Comparison of ENCODE assay signal across 22 cellular contexts in the genomic region with DNA sequence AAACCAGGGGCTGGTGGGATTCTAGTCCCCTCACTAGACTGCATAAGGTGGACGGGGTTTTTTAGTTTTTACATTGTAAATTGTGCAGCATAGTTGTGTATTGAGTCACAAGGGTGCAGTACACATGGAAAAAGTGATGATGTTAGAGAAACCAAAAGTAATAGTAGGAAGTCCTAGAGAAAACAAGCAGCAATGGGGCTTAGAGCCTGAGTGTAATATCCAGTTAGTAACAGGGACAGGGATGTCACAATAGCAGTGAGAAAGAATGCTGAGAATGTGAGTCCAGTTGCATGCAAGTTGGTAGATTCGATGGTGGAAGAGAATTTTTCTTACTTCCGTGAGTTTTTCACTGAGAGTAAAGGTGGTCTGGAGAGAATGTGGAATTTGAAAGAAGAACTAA.
DNase-seq lines count a peak whose midpoint lies in the region; ATAC-seq and TF ChIP-seq lines count a peak whose summit lies in the region.
"Had no signal": no experiment of that assay in that cellular context is flagged by ENCODE, and none has a peak within 500 bp of the region (broad histone marks: within the 10 kb centered on the region; RNA-seq: fewer than 3 reads in every experiment).

No MANE protein-coding gene starts in this region.

- no peak overlapping the region for H3K4me2 ChIP-seq in mesendoderm (ENCODE audit: low read length)
- H3K4me2 ChIP-seq: hepatocyte had no signal

- H2BK5ac ChIP-seq in mesendoderm (ENCODE audit: low read length), result no peak overlapping the region

- H3K27me3 Mint-ChIP-seq in HFFc6 (ENCODE audit: insufficient read depth), result no peaks in the 10 kb centered on the region; the same call in 1 of the 2 replicates
- H3K27me3 Mint-ChIP-seq: dendritic cell treated with granulocyte-macrophage colony-stimulating factor and Interleukin-4, amounts not matched to agents 40 ng/mL and 50 ng/mL, for 4 days; stimulated activated naive CD8-positive, alpha-beta T cell treated with anti-CD3 and anti-CD28 coated beads, Interleukin-15, Interleukin-2, amounts not matched to agents 100 ng/mL and 50 ng/mL, for 24 hours had no signal

- no peaks in the 10 kb centered on the region for H3K36me3 Mint-ChIP-seq in HFFc6 (ENCODE audit: low read depth)

- peaks cover 8% of the 10 kb centered on the region; the same call in 1 of the 2 replicates for H3K4me1 Mint-ChIP-seq in HFFc6 (ENCODE audit: low read depth)

- H3K36me3 ChIP-seq in ACC112 (ENCODE audit: insufficient read depth, low read length), result no peaks in the 10 kb centered on the region
- H3K36me3 ChIP-seq in mesendoderm (ENCODE audit: control insufficient read depth, insufficient read depth, low read length), result no peaks in the 10 kb centered on the region
- H3K36me3 ChIP-seq: BLaER1 treated with 17β-estradiol and CSF1 and Interleukin-3, amounts not matched to agents 10 nM and 100 nM; neutrophil; thyroid gland had no signal

- no peak overlapping the region for H3K4me3 ChIP-seq in ACC112 (ENCODE audit: low read depth, low read length)
- H3K4me3 ChIP-seq in cardiac fibroblast (replicated peaks in 1 of 2; ENCODE audit: low read depth in 2 of 2, low read length in 2 of 2), result no peak overlapping the region
- no peak overlapping the region for H3K4me3 ChIP-seq in mesendoderm (ENCODE audit: low read length)
- H3K4me3 ChIP-seq: BLaER1 treated with 17β-estradiol and CSF1 and Interleukin-3, amounts not matched to agents 10 nM and 100 nM; hepatocyte; psoas muscle; thyroid gland had no signal

- H3K4me3 Mint-ChIP-seq in HFFc6, result peak overlapping the region; percentile 6; the same call in 1 of the 2 replicates
- H3K4me3 Mint-ChIP-seq: dendritic cell treated with granulocyte-macrophage colony-stimulating factor and Interleukin-4, amounts not matched to agents 40 ng/mL and 50 ng/mL, for 4 days; stimulated activated naive CD8-positive, alpha-beta T cell treated with anti-CD3 and anti-CD28 coated beads, Interleukin-15, Interleukin-2, amounts not matched to agents 100 ng/mL and 50 ng/mL, for 24 hours had no signal

- H4K5ac ChIP-seq in mesendoderm (ENCODE audit: low read length), result no peak overlapping the region

- peak overlapping the region; percentile 48 for H3K27ac ChIP-seq in ACC112 (ENCODE audit: low read depth, low read length)
- H3K27ac ChIP-seq in mesendoderm (ENCODE audit: low read depth, low read length), result no peak overlapping the region
- H3K27ac ChIP-seq: hepatocyte, neutrophil, psoas muscle, thyroid gland had no signal

- H3K79me2 ChIP-seq in ACC112 (ENCODE audit: control insufficient read depth, insufficient read depth, low read length, unreplicated experiment) (no peaks in the 10 kb centered on the region), mesendoderm (ENCODE audit: control insufficient read depth, insufficient read depth, low read length) (no peaks in the 10 kb centered on the region)
- H3K79me2 ChIP-seq: hepatocyte had no signal

- no peak overlapping the region for H4K8ac ChIP-seq in mesendoderm (ENCODE audit: low read depth, low read length)

- no peak overlapping the region for H2AK5ac ChIP-seq in mesendoderm (ENCODE audit: low read length)

- peak overlapping the region; percentile 11 for H2AFZ ChIP-seq in ACC112 (ENCODE audit: low read length, unreplicated experiment)
- H2AFZ ChIP-seq: hepatocyte had no signal

- no peaks in the 10 kb centered on the region for H3K79me1 ChIP-seq in mesendoderm (ENCODE audit: low read length)

- ATAC-seq in GM21737 (IDR thresholded peaks at IDR 0.05; ENCODE audit: unreplicated experiment) (no peak), HG03025 (IDR thresholded peaks at IDR 0.05; ENCODE audit: low FRiP score, unreplicated experiment) (no peak)
- ATAC-seq: psoas muscle had no signal

- DNase-seq in HFFc6, result no peak
- DNase-seq in cardiac fibroblast (ENCODE audit: low read depth in 2 of 2), result peak; percentile 42 to 79
- peak; percentile 68 for DNase-seq in mesendoderm
- DNase-seq in activated CD4-positive, alpha-beta T cell treated with anti-CD3 and anti-CD28 coated beads for 48 hours, result no peak
- DNase-seq in COR-L47 (lab: John Stamatoyannopoulos, UW), result no peak
- DNase-seq: activated CD4-positive, alpha-beta T cell treated with anti-CD3 and anti-CD28 coated beads, Interleukin-2, amount 50 U/mL, for 4 hours; activated CD8-positive, alpha-beta memory T cell treated with anti-CD3 and anti-CD28 coated beads, Interleukin-2, amount 50 U/mL, for 48 hours; NCI-H187 treated with DMSO at 0.1 percent for 48 hours; NCI-H2227 treated with DMSO at 0.1 percent for 48 hours; NCI-H748 treated with DMSO at 0.1 percent for 48 hours; psoas muscle; stimulated activated CD4-positive, alpha-beta T cell treated with anti-CD3 and anti-CD28 coated beads, Interleukin-4, amount 100 ng/mL, for 1 hour; thyroid gland had no signal

- no peak for TF ChIP-seq CTCF in HFFc6 (IDR thresholded peaks at IDR 0.05)
- no peak for TF ChIP-seq CTCF in cardiac fibroblast (IDR thresholded peaks at IDR 0.05; ENCODE audit: low read depth, low read length)

- no peak overlapping the region for H3K4ac ChIP-seq in mesendoderm (ENCODE audit: low read depth, low read length)

- no peak overlapping the region for H3K9ac ChIP-seq in mesendoderm (ENCODE audit: low read length)

- no peak overlapping the region for H3K56ac ChIP-seq in mesendoderm (ENCODE audit: low read length)

- no peak overlapping the region for H3K18ac ChIP-seq in mesendoderm (ENCODE audit: low read length)

- no peak overlapping the region for H2BK15ac ChIP-seq in mesendoderm (replicated peaks; ENCODE audit: low read depth)

- peak overlapping the region; percentile 43; the same call in 1 of the 2 replicates for H3K27ac Mint-ChIP-seq in HFFc6
- H3K27ac Mint-ChIP-seq: activated T-helper 2 cell treated with anti-CD3 and anti-CD28 coated beads, Interferon-gamma antibody, Interleukin-2, Interleukin-4, amounts not matched to agents 10 μg/mL and 5 μg/mL and 100 μg/mL, durations not matched to agents 14 hours and 24 hours and 36 hours; dendritic cell treated with granulocyte-macrophage colony-stimulating factor and Interleukin-4, amounts not matched to agents 40 ng/mL and 50 ng/mL, for 4 days had no signal

- no peak overlapping the region for H2BK120ac ChIP-seq in mesendoderm (ENCODE audit: low read depth, low read length)

- H3K23ac ChIP-seq in mesendoderm (ENCODE audit: low read length), result no peak overlapping the region

- H3K4me1 ChIP-seq in ACC112 (ENCODE audit: control insufficient read depth, insufficient read depth, low read length, unreplicated experiment), result peaks cover 12% of the 10 kb centered on the region
- no peaks in the 10 kb centered on the region for H3K4me1 ChIP-seq in mesendoderm (ENCODE audit: control insufficient read depth, low read depth, low read length)
- H3K4me1 ChIP-seq: psoas muscle, thyroid gland had no signal

- no CpG with 5 or more reads among the region's 3 CpGs for WGBS in mesendoderm (ENCODE audit: extremely low coverage, insufficient coverage, low lambda C conversion rate)

- no peaks in the 10 kb centered on the region for H3K27me3 ChIP-seq in ACC112 (ENCODE audit: insufficient read depth, low read length)
- no peaks in the 10 kb centered on the region for H3K27me3 ChIP-seq in mesendoderm (ENCODE audit: insufficient read depth, low read length, poor library complexity)
- H3K27me3 ChIP-seq: BLaER1 treated with 17β-estradiol and CSF1 and Interleukin-3, amounts not matched to agents 10 nM and 100 nM; hepatocyte; neutrophil; thyroid gland had no signal

- H3K9me3 Mint-ChIP-seq in HFFc6, result no peaks in the 10 kb centered on the region; the same call in 1 of the 2 replicates

Comparison
In these comparisons a context has a peak if more than half of its experiments do, and no peak if none do; other contexts are left out.
1. DNase-seq: peak in cardiac fibroblast (2 of 2) and mesendoderm (single experiment); none in HFFc6 (single experiment), activated CD4-positive, alpha-beta T cell treated with anti-CD3 and anti-CD28 coated beads for 48 hours (single experiment) and COR-L47 (single experiment).